ENCODE assay signal across 18 cellular contexts in genomic region chr10:69502589-69502988, GRCh38.
"Had no signal": no experiment of that assay in that cellular context is flagged by ENCODE, and none has a peak within 500 bp of the region (broad histone marks: within the 10 kb centered on the region; RNA-seq: fewer than 3 reads in every experiment).

No MANE protein-coding gene starts in this region.

- H3K27ac Mint-ChIP-seq: activated B cell treated with CpG ODN at 0.5 μM for 24 hours; activated CD8-positive, alpha-beta T cell treated with anti-CD3 and anti-CD28 coated beads for 36 hours; activated naive CD4-positive, alpha-beta T cell treated with anti-CD3 and anti-CD28 coated beads for 36 hours; activated naive CD8-positive, alpha-beta T cell treated with anti-CD3 and anti-CD28 coated beads, Interleukin-2, amount 50 U/mL, for 24 hours; nephron progenitor cell; T-helper 1 cell treated with Interleukin-12 subunit alpha and Interleukin-12 subunit beta and Interleukin-4 antibody, amounts not matched to agents 30 μg/mL and 1 μg/mL, for 36 hours had no signal

- FAIRE-seq: endometrium, small intestine had no signal

- H3K27me3 ChIP-seq: cardiac muscle cell, right lobe of liver, thyroid gland had no signal

- H3K4me1 ChIP-seq: parathyroid adenoma, right lobe of liver, thyroid gland had no signal

- H3K9me3 Mint-ChIP-seq: activated B cell treated with CpG ODN at 0.5 μM for 24 hours; activated CD8-positive, alpha-beta T cell treated with anti-CD3 and anti-CD28 coated beads for 36 hours; activated naive CD4-positive, alpha-beta T cell treated with anti-CD3 and anti-CD28 coated beads for 36 hours; activated naive CD8-positive, alpha-beta T cell treated with anti-CD3 and anti-CD28 coated beads, Interleukin-2, amount 50 U/mL, for 24 hours; nephron progenitor cell; T-helper 1 cell treated with Interleukin-12 subunit alpha and Interleukin-12 subunit beta and Interleukin-4 antibody, amounts not matched to agents 30 μg/mL and 1 μg/mL, for 36 hours had no signal

- H3K27me3 Mint-ChIP-seq: activated CD8-positive, alpha-beta T cell treated with anti-CD3 and anti-CD28 coated beads for 36 hours; activated naive CD8-positive, alpha-beta T cell treated with anti-CD3 and anti-CD28 coated beads, Interleukin-2, amount 50 U/mL, for 24 hours had no signal

- H3K9me3 ChIP-seq: right lobe of liver, thyroid gland had no signal

- H3K4me3 Mint-ChIP-seq: activated B cell treated with CpG ODN at 0.5 μM for 24 hours; activated CD8-positive, alpha-beta T cell treated with anti-CD3 and anti-CD28 coated beads for 36 hours; activated naive CD4-positive, alpha-beta T cell treated with anti-CD3 and anti-CD28 coated beads for 36 hours; activated naive CD8-positive, alpha-beta T cell treated with anti-CD3 and anti-CD28 coated beads, Interleukin-2, amount 50 U/mL, for 24 hours; nephron progenitor cell; T-helper 1 cell treated with Interleukin-12 subunit alpha and Interleukin-12 subunit beta and Interleukin-4 antibody, amounts not matched to agents 30 μg/mL and 1 μg/mL, for 36 hours had no signal

- ATAC-seq: activated CD8-positive, alpha-beta T cell treated with anti-CD3 and anti-CD28 coated beads for 36 hours; activated naive CD8-positive, alpha-beta T cell treated with anti-CD3 and anti-CD28 coated beads, Interleukin-2, amount 50 U/mL, for 24 hours; right lobe of liver had no signal

- H3K36me3 ChIP-seq: right lobe of liver, thyroid gland had no signal

- DNase-seq: activated B cell treated with CpG ODN at 0.5 μM for 24 hours; activated CD4-positive, alpha-beta T cell treated with anti-CD3 and anti-CD28 coated beads for 4 hours; activated CD8-positive, alpha-beta T cell treated with anti-CD3 and anti-CD28 coated beads for 36 hours; activated naive CD4-positive, alpha-beta T cell treated with anti-CD3 and anti-CD28 coated beads for 36 hours; activated naive CD8-positive, alpha-beta T cell treated with anti-CD3 and anti-CD28 coated beads, Interleukin-2, amount 50 U/mL, for 24 hours; activated T-cell treated with anti-CD3 and anti-CD28 coated beads, Interleukin-2, amount 50 U/mL, for 1 hour; foreskin fibroblast; mesenchymal stem cell; nephron progenitor cell; small intestine; stimulated activated CD4-positive, alpha-beta T cell treated with anti-CD3 and anti-CD28 coated beads, Interleukin-15, amount 100 ng/mL, for 24 hours; stimulated activated naive CD4-positive, alpha-beta T cell; thyroid gland had no signal

- H3K27ac ChIP-seq: cardiac muscle cell, parathyroid adenoma, right lobe of liver, thyroid gland had no signal

- H3K4me3 ChIP-seq: cardiac muscle cell, right lobe of liver, thyroid gland had no signal
